13 cellular contexts compared by ENCODE assay signal in genomic region chr17:28865946-28866752, GRCh38. TPM values are rescaled to one million over a fixed set of nuclear protein-coding genes. Genes with fewer than 3 reads are reported as not detected.
A peak's percentile ranks its signal among the peaks of the same experiment; 100 is the strongest.
DNase-seq lines count a peak whose midpoint lies in the region; ATAC-seq and TF ChIP-seq lines count a peak whose summit lies in the region.
"Had no signal": no experiment of that assay in that cellular context is flagged by ENCODE, and none has a peak within 500 bp of the region (broad histone marks: within the 10 kb centered on the region; RNA-seq: fewer than 3 reads in every experiment).

No MANE protein-coding gene starts in this region.

- H3K36me3 ChIP-seq in GM23338 (ENCODE audit: insufficient read depth) = no peaks in the 10 kb centered on the region

- H3K36me3 Mint-ChIP-seq in GM23338 (ENCODE audit: low read depth) (peaks cover 5% of the 10 kb centered on the region; the same call in 2 of the 3 replicates), T-helper 17 cell (ENCODE audit: low read depth) (no peaks in the 10 kb centered on the region)

- H3F3A ChIP-seq in GM23338 (replicated peaks; ENCODE audit: low read depth) = 0 out of 2 replicates have a peak, but pooled peaks cover 7% of the 10 kb centered on the region

- DNase-seq in CD1c-positive myeloid dendritic cell (ENCODE audit: extremely low spot score) (peak; percentile 9), GM23338 (ENCODE audit: low spot score) (no peak), T-helper 17 cell (no peak), kidney glomerular epithelial cell (lab: John Stamatoyannopoulos, UW) (peak; percentile 4), NCI-H82 (lab: John Stamatoyannopoulos, UW) (no peak), NCI-H2107 (lab: John Stamatoyannopoulos, UW) (no peak), ecto neural progenitor cell (ENCODE audit: low spot score) (no peak)
- no peak for DNase-seq in stimulated activated CD4-positive, alpha-beta T cell treated with anti-CD3 and anti-CD28 coated beads, Interleukin-15, amount 100 ng/mL, for 24 hours
- DNase-seq: COR-L47, H9, mammary epithelial cell, NCI-H2081 had no signal

- H3K27me3 Mint-ChIP-seq in GM23338 (ENCODE audit: insufficient read depth, low read depth, poor library complexity) (peaks cover 4% of the 10 kb centered on the region), T-helper 17 cell (no peaks in the 10 kb centered on the region)

- TF ChIP-seq CTCF in GM23338 (conservative IDR thresholded peaks at IDR 0.05; ENCODE audit: low read depth in 2 of 2) = no peak

- H3K27ac Mint-ChIP-seq in GM23338 (no peak overlapping the region; the same call in 1 of the 2 replicates), T-helper 17 cell (peak overlapping the region; percentile 8)
- H3K27ac Mint-ChIP-seq: H9 had no signal

- H3K9me2 ChIP-seq in GM23338 (ENCODE audit: insufficient read depth) = no peaks in the 10 kb centered on the region

- no peaks in the 10 kb centered on the region for H3K79me2 ChIP-seq in GM23338 (replicated peaks; ENCODE audit: insufficient read depth)

- no peak overlapping the region for H3K4me2 ChIP-seq in GM23338

- H3K4me1 Mint-ChIP-seq in GM23338 (peaks cover 16% of the 10 kb centered on the region), T-helper 17 cell (peaks cover 9% of the 10 kb centered on the region)

- no peaks in the 10 kb centered on the region for H3K27me3 ChIP-seq in GM23338 (ENCODE audit: insufficient read depth)

- no peaks in the 10 kb centered on the region; the same call in none of the 2 replicates for H3K4me1 ChIP-seq in GM23338 (ENCODE audit: insufficient read depth)

- no peaks in the 10 kb centered on the region; the same call in 2 of the 3 replicates for H3K9me3 Mint-ChIP-seq in GM23338
- H3K9me3 Mint-ChIP-seq: H9 had no signal

- no peak overlapping the region for H3K4me3 ChIP-seq in GM23338
- H3K4me3 ChIP-seq: SK-N-MC had no signal

- ATAC-seq in GM23338 = no peak
- no peak for ATAC-seq in T-helper 17 cell

- no peaks in the 10 kb centered on the region for H3K9me3 ChIP-seq in T-helper 17 cell (ENCODE audit: control insufficient read depth, low read length, poor library complexity, severe bottlenecking)

- peak overlapping the region; percentile 76; the same call in 1 of the 2 replicates for H2AFZ ChIP-seq in GM23338

- H3K4me3 Mint-ChIP-seq in GM23338 (no peak overlapping the region), T-helper 17 cell (no peak overlapping the region)
- H3K4me3 Mint-ChIP-seq: H9 had no signal

- no peak overlapping the region for H3K27ac ChIP-seq in GM23338 (ENCODE audit: low read depth)
- H3K27ac ChIP-seq: SK-N-MC had no signal

- no peaks in the 10 kb centered on the region for H4K20me1 ChIP-seq in GM23338 (replicated peaks; ENCODE audit: insufficient read depth)

TF ChIP-seq in GM23338, 12 proteins besides CTCF, POLR2A, EP300 and RAD21 (continues in another document):
- TF ChIP-seq JUNB (IDR thresholded peaks at IDR 0.05; ENCODE audit: unreplicated experiment) (no peak), POLR2AphosphoS5 (IDR thresholded peaks at IDR 0.05; ENCODE audit: low read depth) (no peak), EZH2phosphoT487 (IDR thresholded peaks at IDR 0.05; ENCODE audit: unreplicated experiment) (no peak), EZH2 (IDR thresholded peaks at IDR 0.05; ENCODE audit: low read depth, unreplicated experiment) (no peak), ZNF462 (CRISPR knock-in tag; IDR thresholded peaks at IDR 0.05) (no peak), STAT1 (IDR thresholded peaks at IDR 0.05; ENCODE audit: unreplicated experiment) (no peak)
- TF ChIP-seq, protein P1, sequence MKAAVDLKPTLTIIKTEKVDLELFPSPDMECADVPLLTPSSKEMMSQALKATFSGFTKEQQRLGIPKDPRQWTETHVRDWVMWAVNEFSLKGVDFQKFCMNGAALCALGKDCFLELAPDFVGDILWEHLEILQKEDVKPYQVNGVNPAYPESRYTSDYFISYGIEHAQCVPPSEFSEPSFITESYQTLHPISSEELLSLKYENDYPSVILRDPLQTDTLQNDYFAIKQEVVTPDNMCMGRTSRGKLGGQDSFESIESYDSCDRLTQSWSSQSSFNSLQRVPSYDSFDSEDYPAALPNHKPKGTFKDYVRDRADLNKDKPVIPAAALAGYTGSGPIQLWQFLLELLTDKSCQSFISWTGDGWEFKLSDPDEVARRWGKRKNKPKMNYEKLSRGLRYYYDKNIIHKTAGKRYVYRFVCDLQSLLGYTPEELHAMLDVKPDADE (IDR thresholded peaks at IDR 0.05) = no peak

RNA-seq across cellular contexts. Expression of gene ERAL1, which starts 11.3 kb away (rescaled TPM):
- 118 and 121 TPM in 2 replicates for total RNA-seq in GM23338 (2014; rRNA removed; shearing (Covaris generic))
- 77.1 and 77.5 TPM in 2 replicates for polyA plus RNA-seq in GM23338 (2016; fragmentation: Nextera tagmentation; extraction: Ambion mirVana)
- 10 to 100 TPM; 19.0 to 20.5 TPM for total RNA-seq in T-helper 17 cell

RNA-seq across cellular contexts. Expression of gene FAM222B, which starts 23.6 kb away (rescaled TPM):
- 78.5 and 87.3 TPM in 2 replicates for total RNA-seq in GM23338 (2014; rRNA removed; shearing (Covaris generic))
- polyA plus RNA-seq in GM23338 (2016; fragmentation: Nextera tagmentation; extraction: Ambion mirVana) = 61.8 and 63.7 TPM in 2 replicates
- total RNA-seq in T-helper 17 cell = 10 to 100 TPM; 18.3 to 22.6 TPM

RNA-seq across cellular contexts. Expression of gene FLOT2, which starts 31.4 kb away (rescaled TPM):
- total RNA-seq in GM23338 (2014; rRNA removed; shearing (Covaris generic)) = 66.1 and 66.3 TPM in 2 replicates
- polyA plus RNA-seq in GM23338 (2016; fragmentation: Nextera tagmentation; extraction: Ambion mirVana) = 49.8 and 51.0 TPM in 2 replicates
- total RNA-seq in T-helper 17 cell = 100 to 1,000 TPM; 132 to 147 TPM

RNA-seq across cellular contexts. Expression of gene DHRS13, which starts 36.7 kb away (rescaled TPM):
- 31.3 and 34.2 TPM in 2 replicates for total RNA-seq in GM23338 (2014; rRNA removed; shearing (Covaris generic))
- polyA plus RNA-seq in GM23338 (2016; fragmentation: Nextera tagmentation; extraction: Ambion mirVana) = 5.4 and 7.0 TPM in 2 replicates
- total RNA-seq in T-helper 17 cell = 10 to 100 TPM; 21.0 TPM

Comparison
In these comparisons a context has a peak if more than half of its experiments do, and no peak if none do; other contexts are left out.
1. DNase-seq: peak in CD1c-positive myeloid dendritic cell (single experiment) and kidney glomerular epithelial cell (single experiment); none in GM23338 (single experiment), T-helper 17 cell (0 of 3), NCI-H82 (single experiment), stimulated activated CD4-positive, alpha-beta T cell treated with anti-CD3 and anti-CD28 coated beads, Interleukin-15, amount 100 ng/mL, for 24 hours (single experiment), NCI-H2107 (single experiment) and ecto neural progenitor cell (single experiment).